ENCODE assay signal across 23 cellular contexts in the genomic region with DNA sequence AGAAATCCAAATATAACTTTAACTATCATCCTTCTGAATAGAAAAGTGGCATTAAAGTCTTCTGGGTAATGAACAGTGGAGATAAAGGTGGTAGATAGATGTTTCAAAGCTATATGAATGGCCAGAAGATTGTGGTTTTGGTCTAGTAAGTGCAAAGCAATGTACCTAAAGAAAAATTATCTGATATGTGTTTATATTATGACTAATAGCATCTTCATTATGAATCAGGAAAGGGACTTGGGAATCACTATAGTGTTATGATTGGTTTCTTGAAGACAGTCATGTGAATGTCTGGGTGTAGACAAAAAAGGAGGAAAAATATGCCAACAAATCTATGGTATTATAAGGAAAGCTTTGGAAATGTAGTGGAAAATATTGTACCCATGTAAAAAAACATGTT. TPM values are rescaled to one million over a fixed set of nuclear protein-coding genes. Genes with fewer than 3 reads are reported as not detected.
DNase-seq lines count a peak whose midpoint lies in the region; ATAC-seq and TF ChIP-seq lines count a peak whose summit lies in the region.
"Had no signal": no experiment of that assay in that cellular context is flagged by ENCODE, and none has a peak within 500 bp of the region (broad histone marks: within the 10 kb centered on the region; RNA-seq: fewer than 3 reads in every experiment).

No MANE protein-coding gene starts in this region.

- peaks cover 54% of the 10 kb centered on the region for H3K36me3 Mint-ChIP-seq in activated CD8-positive, alpha-beta memory T cell treated with anti-CD3 and anti-CD28 coated beads, Interleukin-2, amount 10 ng/mL, durations not matched to agents 7 days and 5 days

- no peak for ATAC-seq in HCT116
- ATAC-seq in RWPE2 (ENCODE audit: low read depth) = peak; percentile 52
- ATAC-seq in activated CD8-positive, alpha-beta memory T cell treated with anti-CD3 and anti-CD28 coated beads, Interleukin-2, amount 10 ng/mL, durations not matched to agents 7 days and 5 days = no peak
- ATAC-seq: gastrocnemius medialis, lower lobe of right lung, right cardiac atrium, T-helper 17 cell had no signal

- DNase-seq in HCT116 (ENCODE audit: low read depth, low spot score) (no peak), RWPE2 (ENCODE audit: low spot score) (no peak), fibroblast of pulmonary artery (ENCODE audit: low read depth) (peak; percentile 4), NCI-H510A (lab: John Stamatoyannopoulos, UW) (no peak), GM19238 (ENCODE audit: insufficient read length, low spot score) (no peak)
- no peak for DNase-seq in activated CD8-positive, alpha-beta memory T cell treated with anti-CD3 and anti-CD28 coated beads, Interleukin-2, amount 10 ng/mL, durations not matched to agents 7 days and 5 days
- DNase-seq: activated CD4-positive, alpha-beta T cell treated with anti-CD3 and anti-CD28 coated beads, Interleukin-2, amount 10 ng/mL, durations not matched to agents 24 days and 14 days; CD4-positive, alpha-beta T cell; erythroblast; gastrocnemius medialis; hippocampal formation; immature natural killer cell; Karpas-422; lower lobe of right lung; NCI-H1092 treated with DMSO at 0.1 percent for 48 hours; NCI-H187 treated with DMSO at 0.1 percent for 48 hours; nephron progenitor cell; right cardiac atrium; SK-N-SH; T-helper 17 cell had no signal

- RAD21 ChIA-PET in HCT116 (lab: Charles Lee; ENCODE audit: low non-redundant PET in 1 of 2, low total read pairs in 2 of 2, uncharacterized antibody in 2 of 2, unreplicated experiment in 2 of 2) = no interaction called here

- no peak for TF ChIP-seq RAD21 in HCT116 (IDR thresholded peaks at IDR 0.05; ENCODE audit: low read depth)

- H3K27me3 Mint-ChIP-seq in activated CD8-positive, alpha-beta memory T cell treated with anti-CD3 and anti-CD28 coated beads, Interleukin-2, amount 10 ng/mL, durations not matched to agents 7 days and 5 days = peaks cover 2% of the 10 kb centered on the region
- H3K27me3 Mint-ChIP-seq: T-helper 17 cell had no signal

- no peak overlapping the region for H3K27ac Mint-ChIP-seq in activated CD8-positive, alpha-beta memory T cell treated with anti-CD3 and anti-CD28 coated beads, Interleukin-2, amount 10 ng/mL, durations not matched to agents 7 days and 5 days
- H3K27ac Mint-ChIP-seq: activated CD4-positive, alpha-beta T cell treated with anti-CD3 and anti-CD28 coated beads, Interleukin-2, amount 10 ng/mL, durations not matched to agents 24 days and 14 days; activated naive CD4-positive, alpha-beta T cell treated with anti-CD3 and anti-CD28 coated beads, Interleukin-2, amount 50 U/mL, for 24 hours; CD4-positive, alpha-beta T cell; immature natural killer cell; nephron progenitor cell; stimulated activated naive CD8-positive, alpha-beta T cell treated with anti-CD3 and anti-CD28 coated beads, Interleukin-15, Interleukin-2, amounts not matched to agents 100 ng/mL and 50 ng/mL, for 24 hours; T-helper 17 cell had no signal

- H3K27ac ChIP-seq in HCT116 (ENCODE audit: low read depth, low read length) (no peak overlapping the region), RWPE2 (ENCODE audit: poor library complexity, severe bottlenecking) (no peak overlapping the region)
- H3K27ac ChIP-seq: gastrocnemius medialis, lower lobe of right lung had no signal

- no peaks in the 10 kb centered on the region for H3K27me3 ChIP-seq in HCT116 (ENCODE audit: insufficient read depth, low read length)
- H3K27me3 ChIP-seq in RWPE2 (ENCODE audit: insufficient read depth, poor library complexity, severe bottlenecking) = no peaks in the 10 kb centered on the region
- no peaks in the 10 kb centered on the region for H3K27me3 ChIP-seq in skeletal muscle satellite cell (ENCODE audit: control insufficient read depth, insufficient read depth, low read length)

- CTCF ChIA-PET in HCT116 (lab: Charles Lee) = no interaction called here
- CTCF ChIA-PET in activated CD8-positive, alpha-beta memory T cell treated with anti-CD3 and anti-CD28 coated beads, Interleukin-2, amount 10 ng/mL, durations not matched to agents 7 days and 5 days (lab: Charles Lee) = no interaction called here

- TF ChIP-seq CTCF in HCT116 (IDR thresholded peaks at IDR 0.05 in 2 of 3, conservative IDR thresholded peaks at IDR 0.05 in 1 of 3; ENCODE audit: borderline replicate concordance in 1 of 3, insufficient read depth in 1 of 3, low read depth in 2 of 3, low read length in 2 of 3) (no peak), RWPE2 (IDR thresholded peaks at IDR 0.05; ENCODE audit: poor library complexity, severe bottlenecking) (no peak), fibroblast of pulmonary artery (IDR thresholded peaks at IDR 0.05; ENCODE audit: low read length, missing control alignments) (no peak)

- peaks cover 73% of the 10 kb centered on the region for H3K79me2 ChIP-seq in HCT116 (ENCODE audit: insufficient read depth, low read length)

- H3K4me1 ChIP-seq in HCT116 (ENCODE audit: control insufficient read depth in 1 of 2, insufficient read depth in 2 of 2, low read length in 2 of 2) (peaks cover 14 to 22% of the 10 kb centered on the region in 2 experiments; a peak in 3 of 4 replicates), RWPE2 (ENCODE audit: insufficient read depth, poor library complexity, severe bottlenecking) (peaks cover 32% of the 10 kb centered on the region), skeletal muscle satellite cell (ENCODE audit: control insufficient read depth, insufficient read depth, low read length) (peaks cover 21% of the 10 kb centered on the region)

- intact Hi-C loops in HCT116 (cut with micrococcal nuclease) = no loop called here

- peaks cover 3% of the 10 kb centered on the region for H3K9me3 Mint-ChIP-seq in activated CD8-positive, alpha-beta memory T cell treated with anti-CD3 and anti-CD28 coated beads, Interleukin-2, amount 10 ng/mL, durations not matched to agents 7 days and 5 days (ENCODE audit: low read depth)
- H3K9me3 Mint-ChIP-seq: stimulated activated naive CD8-positive, alpha-beta T cell treated with anti-CD3 and anti-CD28 coated beads, Interleukin-15, Interleukin-2, amounts not matched to agents 100 ng/mL and 50 ng/mL, for 24 hours had no signal

- H3K9ac ChIP-seq in HCT116 (ENCODE audit: low read length) = no peak overlapping the region
- H3K9ac ChIP-seq in skeletal muscle satellite cell (ENCODE audit: low read depth, low read length) = no peak overlapping the region
- H3K9ac ChIP-seq: SK-N-SH had no signal

- no peak for TF ChIP-seq POLR2A in HCT116 (IDR thresholded peaks at IDR 0.05; ENCODE audit: borderline replicate concordance, extremely low read depth, insufficient read depth, insufficient read length)

- no peak overlapping the region for H2AFZ ChIP-seq in HCT116 (ENCODE audit: low read depth, low read length, poor library complexity, severe bottlenecking)

- BruUV-seq in HCT116 (replicated peaks; lab: Mats Ljungman, UMichigan) = no TSS peak

- H3K4me3 ChIP-seq in HCT116 (replicated peaks in 1 of 2; ENCODE audit: low read depth in 1 of 2, low read length in 2 of 2) (no peak overlapping the region), RWPE2 (ENCODE audit: severe bottlenecking) (no peak overlapping the region), fibroblast of pulmonary artery (replicated peaks; ENCODE audit: low read depth, low read length) (no peak overlapping the region), skeletal muscle satellite cell (ENCODE audit: low read length) (no peak overlapping the region)
- H3K4me3 ChIP-seq: gastrocnemius medialis, lower lobe of right lung had no signal

- H4K20me1 ChIP-seq in HCT116 (ENCODE audit: insufficient read depth) = no peaks in the 10 kb centered on the region; the same call in 1 of the 2 replicates

- no peaks in the 10 kb centered on the region for H3K9me3 ChIP-seq in HCT116 (ENCODE audit: control insufficient read depth in 1 of 2, insufficient read depth in 1 of 2, low read depth in 1 of 2, low read length in 2 of 2)
- H3K9me3 ChIP-seq in RWPE2 (ENCODE audit: severe bottlenecking) = no peaks in the 10 kb centered on the region
- no peaks in the 10 kb centered on the region for H3K9me3 ChIP-seq in skeletal muscle satellite cell (replicated peaks; ENCODE audit: low read length)
- H3K9me3 ChIP-seq: gastrocnemius medialis, SK-N-SH had no signal

- H3K4me2 ChIP-seq in HCT116 (ENCODE audit: low read length) (no peak overlapping the region), skeletal muscle satellite cell (ENCODE audit: low read length) (peak overlapping the region; percentile 7)
- H3K4me2 ChIP-seq: SK-N-SH had no signal

- POLR2A ChIA-PET in HCT116 (lab: Charles Lee) = no interaction called here

- peaks cover 54% of the 10 kb centered on the region for H3K4me1 Mint-ChIP-seq in activated CD8-positive, alpha-beta memory T cell treated with anti-CD3 and anti-CD28 coated beads, Interleukin-2, amount 10 ng/mL, durations not matched to agents 7 days and 5 days

- H3K4me3 Mint-ChIP-seq in activated CD8-positive, alpha-beta memory T cell treated with anti-CD3 and anti-CD28 coated beads, Interleukin-2, amount 10 ng/mL, durations not matched to agents 7 days and 5 days = no peak overlapping the region
- H3K4me3 Mint-ChIP-seq: activated CD4-positive, alpha-beta T cell treated with anti-CD3 and anti-CD28 coated beads, Interleukin-2, amount 10 ng/mL, durations not matched to agents 24 days and 14 days; activated naive CD4-positive, alpha-beta T cell treated with anti-CD3 and anti-CD28 coated beads, Interleukin-2, amount 50 U/mL, for 24 hours; CD4-positive, alpha-beta T cell; immature natural killer cell; stimulated activated naive CD8-positive, alpha-beta T cell treated with anti-CD3 and anti-CD28 coated beads, Interleukin-15, Interleukin-2, amounts not matched to agents 100 ng/mL and 50 ng/mL, for 24 hours; T-helper 17 cell had no signal

- peaks cover 22 to 36% of the 10 kb centered on the region in 2 experiments; a peak in 3 of 4 replicates for H3K36me3 ChIP-seq in HCT116 (ENCODE audit: control insufficient read depth in 1 of 2, insufficient read depth in 2 of 2, low read length in 2 of 2)
- peaks cover 50% of the 10 kb centered on the region for H3K36me3 ChIP-seq in RWPE2 (ENCODE audit: low read depth)
- peaks cover 23% of the 10 kb centered on the region for H3K36me3 ChIP-seq in skeletal muscle satellite cell (ENCODE audit: insufficient read depth, low read length)

- no peaks in the 10 kb centered on the region for H3K9me2 ChIP-seq in HCT116 (ENCODE audit: insufficient read depth)
- H3K9me2 ChIP-seq: SK-N-SH had no signal

TF ChIP-seq in HCT116, 20 proteins besides CTCF, POLR2A, EP300 and RAD21:
- no peak for TF ChIP-seq EZH2phosphoT487 (IDR thresholded peaks at IDR 0.05; ENCODE audit: borderline replicate concordance)
- TF ChIP-seq FOSL1 (IDR thresholded peaks at IDR 0.05; ENCODE audit: low read depth) = 0 out of 2 replicates have a peak, but pooled peaks have one; percentile 5
- no peak for TF ChIP-seq ZFX (IDR thresholded peaks at IDR 0.05)

RNA-seq across cellular contexts. Expression of gene ZNF518A, which starts 3.0 kb away (rescaled TPM):
- total RNA-seq in HCT116 (2021; ENCODE audit: unreplicated experiment) = 36.7 TPM
- polyA plus RNA-seq in HCT116 (2012) = 5.4 and 7.2 TPM in 2 replicates
- total RNA-seq in skeletal muscle satellite cell (2012; rRNA removed) = 9.2 and 10.6 TPM in 2 replicates
- total RNA-seq in activated CD8-positive, alpha-beta memory T cell treated with anti-CD3 and anti-CD28 coated beads, Interleukin-2, amount 10 ng/mL, durations not matched to agents 7 days and 5 days = 10 to 100 TPM; 17.3 to 19.2 TPM
